In the genomic region with DNA sequence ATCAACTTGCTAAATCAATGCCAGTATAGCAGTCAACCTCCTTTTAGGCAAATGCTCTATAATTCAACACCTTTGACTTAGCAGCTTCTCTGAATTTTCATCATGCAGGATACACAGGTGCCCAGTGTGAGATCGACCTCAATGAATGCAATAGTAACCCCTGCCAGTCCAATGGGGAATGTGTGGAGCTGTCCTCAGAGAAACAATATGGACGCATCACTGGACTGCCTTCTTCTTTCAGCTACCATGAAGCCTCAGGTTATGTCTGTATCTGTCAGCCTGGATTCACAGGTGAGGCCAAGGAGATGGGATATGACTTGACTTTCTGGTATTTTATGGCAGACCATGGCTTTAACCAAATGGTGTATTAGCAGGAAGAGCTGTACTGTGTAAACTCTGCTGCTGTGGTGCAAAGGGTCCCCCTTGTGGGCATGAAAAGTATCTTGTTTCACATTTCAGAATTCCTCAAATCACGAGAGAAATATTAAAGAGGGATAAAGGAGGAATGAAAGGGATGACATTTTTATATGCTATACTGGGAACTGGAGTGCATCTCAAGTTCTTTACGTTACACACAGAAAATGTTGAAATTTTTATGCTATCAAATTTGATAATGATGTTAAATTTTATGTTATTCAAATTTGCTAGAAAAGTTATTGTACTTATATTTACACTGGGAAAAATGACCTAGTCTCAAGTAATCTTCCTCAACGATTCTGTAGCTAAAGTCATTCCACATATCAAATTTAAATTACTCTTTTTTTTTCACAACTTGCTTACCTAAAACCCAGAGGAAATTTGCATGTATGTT, we compare ENCODE assay signal across 8 cellular contexts.
DNase-seq lines count a peak whose midpoint lies in the region; ATAC-seq and TF ChIP-seq lines count a peak whose summit lies in the region.

No MANE protein-coding gene starts in this region.

- peak; percentile 59 for TF ChIP-seq CTCF in RWPE1 (conservative IDR thresholded peaks at IDR 0.05; ENCODE audit: low read depth)

- peak; percentile 41 for DNase-seq in NCI-H2107 treated with DMSO at 0.1 percent for 48 hours (lab: John Stamatoyannopoulos, UW; ENCODE audit: unreplicated experiment)
- DNase-seq in NCI-H2107 (lab: John Stamatoyannopoulos, UW) = no peak
- DNase-seq in Karpas-422 = peak; percentile 76
- peak; percentile 45 for DNase-seq in RWPE1 (ENCODE audit: low spot score)
- DNase-seq in effector memory CD8-positive, alpha-beta T cell = peak in 1 of 3 experiments; percentile 5
- DNase-seq in medulla oblongata (ENCODE audit: extremely low spot score) = peak; percentile 74

- no peaks in the 10 kb centered on the region for H3K36me3 Mint-ChIP-seq in effector memory CD8-positive, alpha-beta T cell (ENCODE audit: insufficient read depth)

- no peaks in the 10 kb centered on the region for H3K9me2 ChIP-seq in Karpas-422 (replicated peaks; ENCODE audit: insufficient read depth, low read length)

- no peaks in the 10 kb centered on the region for H3K9me3 Mint-ChIP-seq in effector memory CD8-positive, alpha-beta T cell

- no peak overlapping the region for H3K27ac Mint-ChIP-seq in effector memory CD8-positive, alpha-beta T cell

- H3K4me2 ChIP-seq in Karpas-422 (ENCODE audit: low read depth, low read length, poor library complexity, severe bottlenecking) = no peak overlapping the region

- no peaks in the 10 kb centered on the region for H3K4me1 ChIP-seq in Karpas-422 (ENCODE audit: low read length)

- no peaks in the 10 kb centered on the region for H3K4me1 Mint-ChIP-seq in effector memory CD8-positive, alpha-beta T cell (ENCODE audit: low read depth in 2 of 2)

- no peaks in the 10 kb centered on the region for H4K20me1 ChIP-seq in Karpas-422 (ENCODE audit: insufficient read depth, low read depth, low read length)

- no peaks in the 10 kb centered on the region for H3K36me3 ChIP-seq in Karpas-422 (ENCODE audit: insufficient read depth, low read length)

- H3K27ac ChIP-seq in Karpas-422 (ENCODE audit: low read length) (no peak overlapping the region), RWPE1 (no peak overlapping the region)

- no peak overlapping the region for H3K9ac ChIP-seq in Karpas-422 (ENCODE audit: low read length)

- no peak overlapping the region for H2AFZ ChIP-seq in Karpas-422 (ENCODE audit: low read length)

- ATAC-seq in GM21528 (IDR thresholded peaks at IDR 0.05; ENCODE audit: low FRiP score, unreplicated experiment) (peak; percentile 64), GM18520 (IDR thresholded peaks at IDR 0.05; ENCODE audit: unreplicated experiment) (no peak)
- ATAC-seq in effector memory CD8-positive, alpha-beta T cell (replicated peaks) = peak; percentile 39

- CTCF ChIA-PET in RWPE1 (lab: Yijun Ruan, JAX) = interaction anchor here (0.6 to 2.6 kb wide), 23 partner anchors 9 to 1839 kb away, joined by 3 to 11 read pairs (median 4); no protein-coding TSS in a partner anchor

- POLR2A ChIA-PET in RWPE1 (lab: Yijun Ruan, JAX; ENCODE audit: low non-redundant PET) = no interaction called here

- no peak overlapping the region for H3K4me3 ChIP-seq in Karpas-422 (ENCODE audit: low read length)

- no peaks in the 10 kb centered on the region for H3K9me3 ChIP-seq in Karpas-422 (ENCODE audit: low read length)

- H3K4me3 Mint-ChIP-seq in effector memory CD8-positive, alpha-beta T cell = no peak overlapping the region

- H3K27me3 ChIP-seq in Karpas-422 (ENCODE audit: low read length) = no peaks in the 10 kb centered on the region

- no peaks in the 10 kb centered on the region for H3K27me3 Mint-ChIP-seq in effector memory CD8-positive, alpha-beta T cell

- H3K79me2 ChIP-seq in Karpas-422 (ENCODE audit: low read length) = no peaks in the 10 kb centered on the region
